Comparison of ENCODE assay signal across 28 cellular contexts in the genomic region with DNA sequence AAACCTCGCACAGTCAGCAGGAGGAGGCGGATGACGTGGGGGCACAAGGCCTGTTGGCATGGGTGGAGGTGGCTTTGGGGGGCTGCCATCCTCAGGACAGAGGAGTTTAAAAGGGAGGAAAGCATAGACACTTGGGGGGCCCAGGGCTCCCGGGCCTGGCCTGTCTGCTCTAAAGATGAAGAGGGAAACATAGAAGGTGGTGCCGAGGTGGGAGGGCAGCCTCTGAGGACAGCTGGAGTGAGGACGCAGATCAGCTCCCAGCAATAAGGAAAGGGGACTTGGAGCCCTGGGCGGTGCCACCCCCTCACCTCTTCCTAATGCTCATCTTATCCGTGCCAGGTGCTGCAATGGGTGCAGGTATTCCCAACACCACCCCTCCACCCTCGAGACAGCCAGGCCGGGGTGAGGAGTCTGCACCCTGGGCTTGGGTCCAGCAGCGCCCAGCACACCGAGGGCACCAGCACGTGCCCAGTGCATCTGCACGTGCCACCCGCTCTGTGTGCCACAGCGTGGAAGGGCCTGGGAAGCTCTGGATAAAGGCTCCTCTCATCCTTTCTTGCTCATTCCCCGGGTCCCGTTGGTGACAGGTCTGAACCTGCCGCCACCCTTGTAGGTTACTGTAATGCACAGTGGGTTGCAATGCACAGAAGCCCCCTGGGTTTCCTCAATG.
"Had no signal": no experiment of that assay in that cellular context is flagged by ENCODE, and none has a peak within 500 bp of the region (broad histone marks: within the 10 kb centered on the region; RNA-seq: fewer than 3 reads in every experiment).

No MANE protein-coding gene starts in this region.

- H3K9me3 ChIP-seq: gastrocnemius medialis, neutrophil, suprapubic skin had no signal

- H3K27me3 Mint-ChIP-seq: progenitor cell of endocrine pancreas; stimulated activated naive CD8-positive, alpha-beta T cell treated with anti-CD3 and anti-CD28 coated beads, Interleukin-15, amount 100 ng/mL, for 72 hours had no signal

- H3K27ac Mint-ChIP-seq: endodermal cell; naive thymus-derived CD8-positive, alpha-beta T cell; progenitor cell of endocrine pancreas; stimulated activated naive CD8-positive, alpha-beta T cell treated with anti-CD3 and anti-CD28 coated beads, Interleukin-15, amount 100 ng/mL, for 72 hours had no signal

- H3K4me1 ChIP-seq: gastrocnemius medialis, heart left ventricle, left lung, pancreas, suprapubic skin, transverse colon, upper lobe of right lung, vagina had no signal

- FAIRE-seq: pancreas, small intestine had no signal

- H3K4me3 Mint-ChIP-seq: endodermal cell; naive thymus-derived CD8-positive, alpha-beta T cell; stimulated activated naive CD8-positive, alpha-beta T cell treated with anti-CD3 and anti-CD28 coated beads, Interleukin-15, amount 100 ng/mL, for 72 hours had no signal

- H3K79me2 ChIP-seq: hepatocyte had no signal

- H3K27me3 ChIP-seq: dorsolateral prefrontal cortex, gastrocnemius medialis, heart left ventricle, hepatocyte, left lung, neutrophil, pancreas, suprapubic skin, transverse colon, upper lobe of right lung, vagina had no signal

- H3K27ac ChIP-seq: dorsolateral prefrontal cortex, epithelial cell of prostate, gastrocnemius medialis, heart left ventricle, hepatocyte, left lung, neutrophil, pancreas, suprapubic skin, transverse colon, upper lobe of right lung, vagina had no signal

- H2AFZ ChIP-seq: hepatocyte had no signal

- H3K4me2 ChIP-seq: hepatocyte had no signal

- H3K4me1 Mint-ChIP-seq: endodermal cell; stimulated activated naive CD8-positive, alpha-beta T cell treated with anti-CD3 and anti-CD28 coated beads, Interleukin-15, amount 100 ng/mL, for 72 hours had no signal

- DNase-seq: effector CD4-positive, alpha-beta T cell; endodermal cell; foreskin fibroblast; gastrocnemius medialis; heart left ventricle; left cardiac atrium; left lung; mammary epithelial cell; mesendoderm; naive thymus-derived CD8-positive, alpha-beta T cell; right cardiac atrium; small intestine; stimulated activated CD4-positive, alpha-beta T cell treated with anti-CD3 and anti-CD28 coated beads, Interleukin-12 subunit alpha, Interleukin-12 subunit beta, amount 100 ng/mL, for 4 hours; stimulated activated CD4-positive, alpha-beta T cell treated with anti-CD3 and anti-CD28 coated beads, Interleukin-1b, Interleukin-23, amount 100 ng/mL, for 48 hours; stimulated activated CD4-positive, alpha-beta T cell treated with anti-CD3 and anti-CD28 coated beads, Interleukin-4, amount 100 ng/mL, for 1 hour; stimulated activated CD8-positive, alpha-beta memory T cell treated with anti-CD3 and anti-CD28 coated beads, Interleukin-4, amount 100 ng/mL, for 48 hours; stimulated activated naive CD4-positive, alpha-beta T cell; stimulated activated naive CD8-positive, alpha-beta T cell treated with anti-CD3 and anti-CD28 coated beads, Interleukin-15, amount 100 ng/mL, for 72 hours; transverse colon; upper lobe of right lung had no signal

- H3K4me3 ChIP-seq: dorsolateral prefrontal cortex, gastrocnemius medialis, heart left ventricle, hepatocyte, left lung, pancreas, suprapubic skin, transverse colon, upper lobe of right lung, vagina had no signal

- H3K36me3 ChIP-seq: gastrocnemius medialis, heart left ventricle, left lung, neutrophil, suprapubic skin, transverse colon, upper lobe of right lung had no signal
